1 cellular context compared by ENCODE assay signal in genomic region chr1:42937141-42937696, GRCh38.
TF ChIP-seq lines count a peak whose summit lies in the region.

No MANE protein-coding gene starts in this region.

TF ChIP-seq in K562, 482 proteins besides CTCF, POLR2A, EP300 and RAD21 (continued from another document):
- TF ChIP-seq HLTF (IDR thresholded peaks at IDR 0.05), result no peak
- no peak for TF ChIP-seq NRF1 (conservative IDR thresholded peaks at IDR 0.05 in 1 of 2, IDR thresholded peaks at IDR 0.05 in 1 of 2)
- no peak for TF ChIP-seq BCLAF1 (IDR thresholded peaks at IDR 0.05; ENCODE audit: borderline replicate concordance in 1 of 2, control insufficient read depth in 1 of 2, low read depth in 2 of 2, low read length in 1 of 2)
- TF ChIP-seq JUND (IDR thresholded peaks at IDR 0.05; ENCODE audit: borderline replicate concordance, low read depth, low read length), result peak; percentile 26; the same call in 1 of the 2 replicates
- no peak; the same call in 2 of the 3 replicates for TF ChIP-seq JUND (tag; IDR thresholded peaks at IDR 0.05; ENCODE audit: borderline replicate concordance, low read depth, low read length)
- TF ChIP-seq PHB (CRISPR knock-in tag; IDR thresholded peaks at IDR 0.05), result no peak
- no peak for TF ChIP-seq TFE3 (CRISPR knock-in tag; IDR thresholded peaks at IDR 0.05)
- TF ChIP-seq ELK1 (CRISPR knock-in tag; IDR thresholded peaks at IDR 0.05), result no peak
- no peak for TF ChIP-seq HNRNPK (IDR thresholded peaks at IDR 0.05; ENCODE audit: low read depth, low read length, poor library complexity, severe bottlenecking)
- no peak for TF ChIP-seq BRCA1 (IDR thresholded peaks at IDR 0.05)
- no peak for TF ChIP-seq BRCA1 (CRISPR knock-in tag; IDR thresholded peaks at IDR 0.05)
- TF ChIP-seq GTF3C2 (IDR thresholded peaks at IDR 0.05; ENCODE audit: borderline replicate concordance, extremely low read depth, insufficient read length), result no peak
- peak; percentile 85 for TF ChIP-seq MEIS2 (IDR thresholded peaks at IDR 0.05; ENCODE audit: partially characterized antibody)
- no peak for TF ChIP-seq HBP1 (CRISPR knock-in tag; IDR thresholded peaks at IDR 0.05)
- no peak for TF ChIP-seq E2F3 (CRISPR knock-in tag; IDR thresholded peaks at IDR 0.05)
- no peak for TF ChIP-seq TCF7 (IDR thresholded peaks at IDR 0.05; ENCODE audit: borderline replicate concordance)
- no peak for TF ChIP-seq HMG20A (CRISPR knock-in tag; conservative IDR thresholded peaks at IDR 0.05)
TF ChIP-seq in K562: peak in this region for 37.
